8 cellular contexts compared by ENCODE assay signal in genomic region chr2:105037572-105038382, GRCh38. TPM values are rescaled to one million over a fixed set of nuclear protein-coding genes. Genes with fewer than 3 reads are reported as not detected.
DNase-seq lines count a peak whose midpoint lies in the region; ATAC-seq and TF ChIP-seq lines count a peak whose summit lies in the region.

Gene MRPS9 (plus strand): TSS chr2:105038069. CDS start chr2:105038093, 24 bp downstream.

- peak; percentile 99 for ATAC-seq in HG03460 (IDR thresholded peaks at IDR 0.05; ENCODE audit: unreplicated experiment)

- H3K4me1 ChIP-seq in BE2C (no peaks in the 10 kb centered on the region), colonic mucosa (peaks cover 5% of the 10 kb centered on the region)

- intact Hi-C loops in colonic mucosa (cut with DNase I): no loop called here

- H3K4me3 ChIP-seq in BE2C (ENCODE audit: low read depth, low read length) (peak within 1 kb of the TSS; percentile 91), colonic mucosa (peak within 1 kb of the TSS; percentile 89)

- peak; percentile 94 for DNase-seq in BE2C
- DNase-seq in GM19240 (ENCODE audit: insufficient read length, low spot score): peak; percentile 90
- DNase-seq in NCI-H526 (lab: John Stamatoyannopoulos, UW): peak; percentile 96 to 99
- peak; percentile 98 for DNase-seq in activated CD4-positive, alpha-beta T cell treated with anti-CD3 and anti-CD28 coated beads for 48 hours
- DNase-seq in colonic mucosa: peak; percentile 99
- peak; percentile 97 to 98 for DNase-seq in stimulated activated CD4-positive, alpha-beta T cell treated with anti-CD3 and anti-CD28 coated beads, Interleukin-1b, Interleukin-23, amount 100 ng/mL, for 4 hours (ENCODE audit: low read depth in 2 of 2)

- H3K36me3 ChIP-seq in BE2C (no peaks in the 10 kb centered on the region), colonic mucosa (no peaks in the 10 kb centered on the region)

- peak within 1 kb of the TSS; percentile 82 to 90 for H3K9ac ChIP-seq in colonic mucosa (ENCODE audit: low read depth in 2 of 2, low read length in 2 of 2)

- H3K27me3 ChIP-seq in BE2C (no peaks in the 10 kb centered on the region), colonic mucosa (no peaks in the 10 kb centered on the region), layer of hippocampus (ENCODE audit: control insufficient read depth, insufficient read depth, low read length) (no peaks in the 10 kb centered on the region)

- no peak for TF ChIP-seq CTCF in BE2C (IDR thresholded peaks at IDR 0.05; ENCODE audit: low read depth, low read length)
- no peak for TF ChIP-seq CTCF in colonic mucosa (IDR thresholded peaks at IDR 0.05)

- H3K27ac ChIP-seq in colonic mucosa (peak within 1 kb of the TSS; percentile 46), layer of hippocampus (ENCODE audit: low read depth, low read length) (peak within 1 kb of the TSS; percentile 62)

- no peaks in the 10 kb centered on the region for H3K9me3 ChIP-seq in BE2C
- no peaks in the 10 kb centered on the region for H3K9me3 ChIP-seq in colonic mucosa

RNA-seq across cellular contexts. Expression of gene MRPS9, which starts in this region (rescaled TPM):
- 16.4 TPM for polyA plus RNA-seq in BE2C (2012; ENCODE audit: insufficient read depth, insufficient read length, low read depth)
- total RNA-seq in colonic mucosa: 10 to 100 TPM; 33.4 to 48.4 TPM

Comparison
In these comparisons a context has a peak if more than half of its experiments do, and no peak if none do; other contexts are left out.
1. Peak in every context shown above with its lines: DNase-seq, ATAC-seq, H3K4me3 ChIP-seq and H3K27ac ChIP-seq.